ENCODE assay signal across 23 cellular contexts in genomic region chr15:90338483-90338980, GRCh38.
"Had no signal": no experiment of that assay in that cellular context is flagged by ENCODE, and none has a peak within 500 bp of the region (broad histone marks: within the 10 kb centered on the region; RNA-seq: fewer than 3 reads in every experiment).

No MANE protein-coding gene starts in this region.

- H3K4me3 ChIP-seq: coronary artery, lung, ovary, right lobe of liver, smooth muscle cell, thoracic aorta, tibial nerve, upper lobe of right lung, uterus had no signal

- H3K27me3 ChIP-seq: ovary, right lobe of liver, tibial nerve, upper lobe of right lung, uterus had no signal

- H3K36me3 ChIP-seq: ovary, right lobe of liver, thoracic aorta, tibial nerve, upper lobe of right lung, uterus had no signal

- H3K9me3 Mint-ChIP-seq: memory B cell; natural killer cell; stimulated activated memory B cell treated with anti-CD40 and anti-IgM and Interleukin-4, amounts not matched to agents 10 μg/mL and 1 μg/mL and 100 μg/mL, for 72 hours had no signal

- H3K4me1 ChIP-seq: right lobe of liver, uterus had no signal

- H3K27me3 Mint-ChIP-seq: memory B cell; stimulated activated memory B cell treated with anti-CD40 and anti-IgM and Interleukin-4, amounts not matched to agents 10 μg/mL and 1 μg/mL and 100 μg/mL, for 72 hours had no signal

- FAIRE-seq: endothelial cell of umbilical vein, frontal cortex, kidney had no signal

- DNase-seq: dermis blood vessel endothelial cell; effector memory CD4-positive, alpha-beta T cell; kidney; natural killer cell; occipital lobe; ovary; right lobe of liver; stimulated activated CD4-positive, alpha-beta T cell treated with anti-CD3 and anti-CD28 coated beads, Interleukin-12 subunit alpha, Interleukin-12 subunit beta, amount 100 ng/mL, for 4 hours; stimulated activated CD4-positive, alpha-beta T cell treated with anti-CD3 and anti-CD28 coated beads, Interleukin-4, amount 100 ng/mL, for 4 hours; stimulated activated naive CD8-positive, alpha-beta T cell treated with anti-CD3 and anti-CD28 coated beads, Interleukin-15, Interleukin-2, amounts not matched to agents 100 U/mL and 50 U/mL, for 24 hours; substantia nigra; upper lobe of right lung; uterus had no signal

- H3K4me1 Mint-ChIP-seq: natural killer cell had no signal

- H3K27ac Mint-ChIP-seq: memory B cell; natural killer cell; stimulated activated memory B cell treated with anti-CD40 and anti-IgM and Interleukin-4, amounts not matched to agents 10 μg/mL and 1 μg/mL and 100 μg/mL, for 72 hours had no signal

- H3K27ac ChIP-seq: coronary artery, ovary, right lobe of liver, thoracic aorta, tibial nerve, upper lobe of right lung, uterus had no signal

- ATAC-seq: left lobe of liver; natural killer cell; right lobe of liver; stimulated activated memory B cell treated with anti-CD40 and anti-IgM and Interleukin-4, amounts not matched to agents 10 μg/mL and 1 μg/mL and 100 μg/mL, for 72 hours; stimulated activated naive CD8-positive, alpha-beta T cell treated with anti-CD3 and anti-CD28 coated beads, Interleukin-15, Interleukin-2, amounts not matched to agents 100 U/mL and 50 U/mL, for 24 hours; upper lobe of right lung had no signal

- H3K4me3 Mint-ChIP-seq: memory B cell; natural killer cell; stimulated activated memory B cell treated with anti-CD40 and anti-IgM and Interleukin-4, amounts not matched to agents 10 μg/mL and 1 μg/mL and 100 μg/mL, for 72 hours had no signal

- H3K36me3 Mint-ChIP-seq: memory B cell; natural killer cell; stimulated activated memory B cell treated with anti-CD40 and anti-IgM and Interleukin-4, amounts not matched to agents 10 μg/mL and 1 μg/mL and 100 μg/mL, for 72 hours had no signal

- H3K9me3 ChIP-seq: ovary, right lobe of liver, thoracic aorta, tibial nerve, upper lobe of right lung, uterus had no signal
